Comparison of ENCODE assay signal across 22 cellular contexts in genomic region chr10:108452483-108453060, GRCh38.
"Had no signal": no experiment of that assay in that cellular context is flagged by ENCODE, and none has a peak within 500 bp of the region (broad histone marks: within the 10 kb centered on the region; RNA-seq: fewer than 3 reads in every experiment).

No MANE protein-coding gene starts in this region.

- H3K27ac ChIP-seq: dorsolateral prefrontal cortex, heart right ventricle, neutrophil, pancreas, sigmoid colon, spleen, testis had no signal

- ATAC-seq: activated T-helper 17 cell treated with anti-CD3 and anti-CD28 coated beads, Interleukin-2, amount 50 U/mL, for 72 hours; heart right ventricle; left ventricle myocardium superior; naive thymus-derived CD8-positive, alpha-beta T cell; pancreas; stimulated activated memory B cell treated with anti-CD40 and anti-IgM and Interleukin-4, amounts not matched to agents 10 μg/mL and 1 μg/mL and 100 μg/mL, for 72 hours had no signal

- H3K36me3 ChIP-seq: heart right ventricle, neutrophil, pancreas, sigmoid colon, spleen had no signal

- DNase-seq: activated CD4-positive, alpha-beta memory T cell treated with anti-CD3 and anti-CD28 coated beads, Interleukin-2, amount 10 ng/mL, durations not matched to agents 7 days and 5 days; activated CD4-positive, alpha-beta T cell treated with anti-CD3 and anti-CD28 coated beads for 48 hours; activated CD4-positive, CD25-positive, alpha-beta regulatory T cell; activated naive CD4-positive, alpha-beta T cell treated with Interleukin-2 at 50 U/mL for 16 hours; activated naive CD8-positive, alpha-beta T cell treated with anti-CD3 and anti-CD28 coated beads, Interleukin-2, amount 10 ng/mL, durations not matched to agents 7 days and 5 days; activated T-cell treated with anti-CD3 and anti-CD28 coated beads, Interleukin-2, amount 50 U/mL, for 1 hour; anterior cingulate cortex; caudate nucleus; dorsolateral prefrontal cortex; heart right ventricle; immature natural killer cell; kidney glomerular epithelial cell; left ventricle myocardium superior; naive thymus-derived CD8-positive, alpha-beta T cell; pancreas; sigmoid colon; spleen; stimulated activated CD4-positive, alpha-beta T cell treated with anti-CD3 and anti-CD28 coated beads, Interleukin-4, amount 100 ng/mL, for 4 hours; testis had no signal

- H3K9me3 ChIP-seq: heart right ventricle, neutrophil, pancreas, sigmoid colon, spleen, testis had no signal

- H3K4me3 ChIP-seq: dorsolateral prefrontal cortex, heart right ventricle, pancreas, sigmoid colon, spleen, testis had no signal
